In the genomic region with DNA sequence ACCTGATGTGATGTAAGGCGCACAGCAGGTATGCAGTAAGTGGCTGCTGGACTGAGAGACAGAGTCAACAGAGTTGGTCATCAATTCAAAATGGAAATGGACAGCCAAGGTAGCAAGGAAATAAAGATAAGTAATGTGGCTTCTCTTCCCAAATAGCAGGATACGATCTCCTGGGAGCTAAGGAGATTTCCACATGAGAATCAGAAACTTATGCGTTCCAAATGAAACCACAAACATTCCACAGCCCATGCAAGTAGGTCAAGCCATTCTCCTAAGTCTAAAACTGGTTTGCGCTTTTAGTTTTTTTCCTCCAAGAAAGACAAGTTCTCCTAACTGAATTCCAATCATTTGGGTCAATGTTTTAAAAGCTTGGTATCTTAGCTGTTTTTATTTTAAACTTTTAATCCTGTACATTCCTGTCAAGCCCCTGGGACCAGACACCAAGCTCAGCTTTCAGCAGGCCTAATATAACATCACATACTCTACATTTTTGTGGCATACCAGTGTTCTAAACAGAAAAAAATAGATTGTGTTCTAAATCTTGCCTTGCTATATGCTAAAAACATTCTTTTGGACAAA, we compare ENCODE assay signal across 10 cellular contexts.
DNase-seq lines count a peak whose midpoint lies in the region; ATAC-seq and TF ChIP-seq lines count a peak whose summit lies in the region.
"Had no signal": no experiment of that assay in that cellular context is flagged by ENCODE, and none has a peak within 500 bp of the region (broad histone marks: within the 10 kb centered on the region; RNA-seq: fewer than 3 reads in every experiment).

No MANE protein-coding gene starts in this region.

- no peak for TF ChIP-seq POLR2A in transverse colon (IDR thresholded peaks at IDR 0.05)

- H3K9me3 Mint-ChIP-seq in neural progenitor cell, result peaks cover 23% of the 10 kb centered on the region

- peak; percentile 84 for ATAC-seq in left lung

- 77% methylated on average over 4 of the region's 4 CpGs for WGBS in transverse colon (ENCODE audit: low coverage in 1 of 2), 2 donors

- H4K20me1 ChIP-seq in neural progenitor cell (ENCODE audit: low read depth), result no peaks in the 10 kb centered on the region

- no peaks in the 10 kb centered on the region for H3K27me3 ChIP-seq in brain microvascular endothelial cell (replicated peaks)
- no peaks in the 10 kb centered on the region for H3K27me3 ChIP-seq in left lung
- no peaks in the 10 kb centered on the region for H3K27me3 ChIP-seq in transverse colon
- H3K27me3 ChIP-seq in neural progenitor cell, result no peaks in the 10 kb centered on the region

- peaks cover 26% of the 10 kb centered on the region for H3K36me3 Mint-ChIP-seq in neural progenitor cell

- intact Hi-C loops in left lung (cut with DNase I) (no loop called here), transverse colon (cut with DNase I; ENCODE audit: low total_unique reads) (no loop called here)

- no peaks in the 10 kb centered on the region for H3F3A ChIP-seq in neural progenitor cell (ENCODE audit: low read depth)

- H3K27ac Mint-ChIP-seq in neural progenitor cell, result no peak overlapping the region

- no peaks in the 10 kb centered on the region for H3K4me1 ChIP-seq in left lung
- H3K4me1 ChIP-seq in transverse colon, result peaks cover 0 to 15% (median 8%) of the 10 kb centered on the region in 4 donors
- H3K4me1 ChIP-seq in neural progenitor cell, result no peaks in the 10 kb centered on the region

- H3K79me2 ChIP-seq in neural progenitor cell (ENCODE audit: low read depth), result no peaks in the 10 kb centered on the region

- no peak overlapping the region for H3K4me3 ChIP-seq in brain microvascular endothelial cell (ENCODE audit: low read depth, low read length)
- no peak overlapping the region for H3K4me3 ChIP-seq in left lung
- no peak overlapping the region for H3K4me3 ChIP-seq in transverse colon
- H3K4me3 ChIP-seq in neural progenitor cell, result no peak overlapping the region

- in situ Hi-C loops in brain microvascular endothelial cell (cut with HindIII; ENCODE audit: low pct_ligation_motif_present, low sequenced_read_pairs), result no loop called here
- in situ Hi-C loops in transverse colon (cut with MboI; ENCODE audit: low pct_ligation_motif_present in 1 of 4, low pct_unique_long_range_greater_than_20kb in 1 of 4, low sequenced_read_pairs in 3 of 4), result no loop called here

- DNase-seq in HT-29 (ENCODE audit: low spot score) (peak; percentile 50), brain microvascular endothelial cell (peak; percentile 89), left lung (no peak), transverse colon (no peak), neural progenitor cell (ENCODE audit: low spot score) (no peak), NCI-H146 treated with DMSO at 0.1 percent for 48 hours (lab: John Stamatoyannopoulos, UW; ENCODE audit: unreplicated experiment) (no peak), 8988T (no peak), GM19240 (ENCODE audit: insufficient read length, low spot score) (no peak)
- DNase-seq: NCI-H1092; stimulated activated CD4-positive, alpha-beta T cell treated with anti-CD3 and anti-CD28 coated beads, Interleukin-4, amount 100 ng/mL, for 1 hour had no signal

- H3K4me2 ChIP-seq in neural progenitor cell, result no peak overlapping the region

- H2AFZ ChIP-seq in neural progenitor cell (replicated peaks), result no peak overlapping the region

- no peak for TF ChIP-seq CTCF in brain microvascular endothelial cell (IDR thresholded peaks at IDR 0.05; ENCODE audit: low read depth, low read length, missing control alignments)
- TF ChIP-seq CTCF in left lung (IDR thresholded peaks at IDR 0.05), result no peak
- no peak for TF ChIP-seq CTCF in transverse colon (IDR thresholded peaks at IDR 0.05)
- no peak for TF ChIP-seq CTCF in neural progenitor cell (IDR thresholded peaks at IDR 0.05)

- no peak for TF ChIP-seq EP300 in transverse colon (IDR thresholded peaks at IDR 0.05; ENCODE audit: low read depth)

- peak overlapping the region; percentile 95 for H3K27ac ChIP-seq in brain microvascular endothelial cell
- H3K27ac ChIP-seq in left lung, result peak overlapping the region; percentile 2 to 39
- peak overlapping the region; percentile 56 to 60 (median 58) for H3K27ac ChIP-seq in transverse colon
- H3K27ac ChIP-seq in neural progenitor cell, result no peak overlapping the region

- peaks cover 3% of the 10 kb centered on the region for H3K27me3 Mint-ChIP-seq in neural progenitor cell (ENCODE audit: insufficient read depth, low read depth)

- H3K9me3 ChIP-seq in left lung (peaks cover 0 to 16% of the 10 kb centered on the region in 2 donors), transverse colon (peaks cover 7 to 9% of the 10 kb centered on the region in 2 donors), neural progenitor cell (ENCODE audit: low read depth) (peaks cover 14% of the 10 kb centered on the region)

- H3K9ac ChIP-seq in neural progenitor cell, result no peak overlapping the region

- no peak overlapping the region for H3K4me3 Mint-ChIP-seq in neural progenitor cell

- no peaks in the 10 kb centered on the region for H3K4me1 Mint-ChIP-seq in neural progenitor cell

- H3K36me3 ChIP-seq in brain microvascular endothelial cell (replicated peaks), result no peaks in the 10 kb centered on the region
- H3K36me3 ChIP-seq in left lung, result peaks cover 0 to 4% of the 10 kb centered on the region in 2 donors
- H3K36me3 ChIP-seq in transverse colon, result peaks cover 0 to 8% (median 2%) of the 10 kb centered on the region in 4 donors
- H3K36me3 ChIP-seq in neural progenitor cell, result peaks cover 4% of the 10 kb centered on the region

Comparison
In these comparisons a context has a peak if more than half of its experiments do, and no peak if none do; other contexts are left out.
1. DNase-seq: peak in HT-29 (single experiment) and brain microvascular endothelial cell (single experiment); none in left lung (0 of 2), transverse colon (single experiment), neural progenitor cell (single experiment), NCI-H146 treated with DMSO at 0.1 percent for 48 hours (single experiment), 8988T (single experiment) and GM19240 (single experiment).